2 cellular contexts compared by ENCODE assay signal in the genomic region with DNA sequence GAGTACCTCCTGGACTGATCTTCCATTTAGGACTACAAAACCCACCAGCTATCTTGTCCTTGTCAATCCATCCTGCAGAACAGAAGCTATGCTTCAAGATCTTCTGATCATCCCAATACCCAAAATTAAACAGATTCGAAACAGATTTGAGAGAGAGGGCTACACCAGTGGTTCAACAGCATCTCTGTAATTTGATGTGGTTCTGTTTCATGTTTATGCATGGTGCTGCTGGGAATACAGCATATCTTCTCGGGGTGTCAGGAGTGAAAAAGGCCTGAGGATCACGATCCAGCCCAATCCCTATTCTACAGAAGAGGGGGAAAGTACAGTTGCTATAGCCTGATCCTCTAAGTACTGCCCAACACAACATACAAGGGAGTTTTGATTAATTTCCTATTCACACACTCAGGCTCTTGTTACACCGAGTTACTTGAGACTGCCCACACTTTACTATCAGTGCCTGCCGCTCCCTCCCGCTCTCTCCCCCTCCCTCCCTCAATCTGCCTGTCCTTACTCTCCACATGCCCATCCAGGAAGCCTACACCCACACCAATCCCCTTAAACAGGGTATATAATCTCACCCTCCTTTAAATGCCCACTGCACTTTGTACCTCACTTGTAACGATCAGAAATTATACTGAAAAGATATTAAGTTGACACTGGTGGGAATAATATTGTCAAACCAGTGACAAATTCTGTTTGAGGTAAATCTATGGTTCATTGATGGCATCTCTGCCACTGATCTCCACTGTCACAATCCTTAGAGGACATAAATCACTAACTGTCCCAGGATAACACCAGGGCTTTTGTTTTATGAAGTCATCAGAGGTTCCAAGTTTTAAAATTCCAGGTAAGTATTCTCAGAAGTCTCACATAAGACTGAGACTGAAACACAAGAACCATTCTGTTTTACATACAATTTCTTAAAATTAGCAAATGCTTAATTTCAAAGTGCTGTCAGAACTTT.
TF ChIP-seq lines count a peak whose summit lies in the region.

No MANE protein-coding gene starts in this region.

TF ChIP-seq in HepG2, 621 proteins besides CTCF, POLR2A, EP300 and RAD21 (continues in another document):
- no peak for TF ChIP-seq KDM2A (CRISPR knock-in tag; IDR thresholded peaks at IDR 0.05; ENCODE audit: borderline replicate concordance, low read depth)
- TF ChIP-seq ZSCAN22 (CRISPR knock-in tag; IDR thresholded peaks at IDR 0.05): no peak
- TF ChIP-seq GABPB1 (CRISPR knock-in tag; IDR thresholded peaks at IDR 0.05): no peak
- no peak for TF ChIP-seq MXD1 (CRISPR knock-in tag; IDR thresholded peaks at IDR 0.05)
- TF ChIP-seq SCMH1 (CRISPR knock-in tag; IDR thresholded peaks at IDR 0.05; ENCODE audit: borderline replicate concordance): no peak
- no peak for TF ChIP-seq ZNF678 (CRISPR knock-in tag; IDR thresholded peaks at IDR 0.05)
- TF ChIP-seq ZNF790 (CRISPR knock-in tag; IDR thresholded peaks at IDR 0.05; ENCODE audit: borderline replicate concordance): no peak
- TF ChIP-seq ZNF253 (CRISPR knock-in tag; IDR thresholded peaks at IDR 0.05; ENCODE audit: borderline replicate concordance): no peak
- TF ChIP-seq, protein P1, sequence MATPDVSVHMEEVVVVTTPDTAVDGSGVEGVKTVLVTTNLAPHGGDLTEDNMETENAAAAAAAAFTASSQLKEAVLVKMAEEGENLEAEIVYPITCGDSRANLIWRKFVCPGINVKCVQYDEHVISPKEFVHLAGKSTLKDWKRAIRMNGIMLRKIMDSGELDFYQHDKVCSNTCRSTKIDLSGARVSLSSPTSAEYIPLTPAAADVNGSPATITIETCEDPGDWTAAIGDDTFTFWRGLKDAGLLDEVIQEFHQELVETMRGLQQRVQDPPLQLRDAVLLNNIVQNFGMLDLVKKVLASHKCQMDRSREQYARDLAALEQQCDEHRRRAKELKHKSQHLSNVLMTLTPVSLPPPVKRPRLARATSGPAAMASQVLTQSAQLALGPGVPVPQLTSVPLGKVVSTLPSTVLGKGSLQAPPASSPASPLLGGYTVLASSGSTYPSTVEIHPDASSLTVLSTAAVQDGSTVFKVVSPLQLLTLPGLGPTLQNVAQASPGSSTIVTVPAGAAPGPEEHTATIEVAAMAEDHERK (CRISPR knock-in tag; IDR thresholded peaks at IDR 0.05; ENCODE audit: low read depth): no peak
- TF ChIP-seq, protein P2, sequence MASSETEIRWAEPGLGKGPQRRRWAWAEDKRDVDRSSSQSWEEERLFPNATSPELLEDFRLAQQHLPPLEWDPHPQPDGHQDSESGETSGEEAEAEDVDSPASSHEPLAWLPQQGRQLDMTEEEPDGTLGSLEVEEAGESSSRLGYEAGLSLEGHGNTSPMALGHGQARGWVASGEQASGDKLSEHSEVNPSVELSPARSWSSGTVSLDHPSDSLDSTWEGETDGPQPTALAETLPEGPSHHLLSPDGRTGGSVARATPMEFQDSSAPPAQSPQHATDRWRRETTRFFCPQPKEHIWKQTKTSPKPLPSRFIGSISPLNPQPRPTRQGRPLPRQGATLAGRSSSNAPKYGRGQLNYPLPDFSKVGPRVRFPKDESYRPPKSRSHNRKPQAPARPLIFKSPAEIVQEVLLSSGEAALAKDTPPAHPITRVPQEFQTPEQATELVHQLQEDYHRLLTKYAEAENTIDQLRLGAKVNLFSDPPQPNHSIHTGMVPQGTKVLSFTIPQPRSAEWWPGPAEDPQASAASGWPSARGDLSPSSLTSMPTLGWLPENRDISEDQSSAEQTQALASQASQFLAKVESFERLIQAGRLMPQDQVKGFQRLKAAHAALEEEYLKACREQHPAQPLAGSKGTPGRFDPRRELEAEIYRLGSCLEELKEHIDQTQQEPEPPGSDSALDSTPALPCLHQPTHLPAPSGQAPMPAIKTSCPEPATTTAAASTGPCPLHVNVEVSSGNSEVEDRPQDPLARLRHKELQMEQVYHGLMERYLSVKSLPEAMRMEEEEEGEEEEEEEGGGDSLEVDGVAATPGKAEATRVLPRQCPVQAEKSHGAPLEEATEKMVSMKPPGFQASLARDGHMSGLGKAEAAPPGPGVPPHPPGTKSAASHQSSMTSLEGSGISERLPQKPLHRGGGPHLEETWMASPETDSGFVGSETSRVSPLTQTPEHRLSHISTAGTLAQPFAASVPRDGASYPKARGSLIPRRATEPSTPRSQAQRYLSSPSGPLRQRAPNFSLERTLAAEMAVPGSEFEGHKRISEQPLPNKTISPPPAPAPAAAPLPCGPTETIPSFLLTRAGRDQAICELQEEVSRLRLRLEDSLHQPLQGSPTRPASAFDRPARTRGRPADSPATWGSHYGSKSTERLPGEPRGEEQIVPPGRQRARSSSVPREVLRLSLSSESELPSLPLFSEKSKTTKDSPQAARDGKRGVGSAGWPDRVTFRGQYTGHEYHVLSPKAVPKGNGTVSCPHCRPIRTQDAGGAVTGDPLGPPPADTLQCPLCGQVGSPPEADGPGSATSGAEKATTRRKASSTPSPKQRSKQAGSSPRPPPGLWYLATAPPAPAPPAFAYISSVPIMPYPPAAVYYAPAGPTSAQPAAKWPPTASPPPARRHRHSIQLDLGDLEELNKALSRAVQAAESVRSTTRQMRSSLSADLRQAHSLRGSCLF (CRISPR knock-in tag; IDR thresholded peaks at IDR 0.05; ENCODE audit: borderline replicate concordance): no peak
- TF ChIP-seq, protein P3, sequence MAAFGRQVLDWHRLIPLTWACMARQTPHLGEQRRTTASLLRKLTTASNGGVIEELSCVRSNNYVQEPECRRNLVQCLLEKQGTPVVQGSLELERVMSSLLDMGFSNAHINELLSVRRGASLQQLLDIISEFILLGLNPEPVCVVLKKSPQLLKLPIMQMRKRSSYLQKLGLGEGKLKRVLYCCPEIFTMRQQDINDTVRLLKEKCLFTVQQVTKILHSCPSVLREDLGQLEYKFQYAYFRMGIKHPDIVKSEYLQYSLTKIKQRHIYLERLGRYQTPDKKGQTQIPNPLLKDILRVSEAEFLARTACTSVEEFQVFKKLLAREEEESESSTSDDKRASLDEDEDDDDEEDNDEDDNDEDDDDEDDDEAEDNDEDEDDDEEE (CRISPR knock-in tag; IDR thresholded peaks at IDR 0.05): no peak
- TF ChIP-seq, protein P4, sequence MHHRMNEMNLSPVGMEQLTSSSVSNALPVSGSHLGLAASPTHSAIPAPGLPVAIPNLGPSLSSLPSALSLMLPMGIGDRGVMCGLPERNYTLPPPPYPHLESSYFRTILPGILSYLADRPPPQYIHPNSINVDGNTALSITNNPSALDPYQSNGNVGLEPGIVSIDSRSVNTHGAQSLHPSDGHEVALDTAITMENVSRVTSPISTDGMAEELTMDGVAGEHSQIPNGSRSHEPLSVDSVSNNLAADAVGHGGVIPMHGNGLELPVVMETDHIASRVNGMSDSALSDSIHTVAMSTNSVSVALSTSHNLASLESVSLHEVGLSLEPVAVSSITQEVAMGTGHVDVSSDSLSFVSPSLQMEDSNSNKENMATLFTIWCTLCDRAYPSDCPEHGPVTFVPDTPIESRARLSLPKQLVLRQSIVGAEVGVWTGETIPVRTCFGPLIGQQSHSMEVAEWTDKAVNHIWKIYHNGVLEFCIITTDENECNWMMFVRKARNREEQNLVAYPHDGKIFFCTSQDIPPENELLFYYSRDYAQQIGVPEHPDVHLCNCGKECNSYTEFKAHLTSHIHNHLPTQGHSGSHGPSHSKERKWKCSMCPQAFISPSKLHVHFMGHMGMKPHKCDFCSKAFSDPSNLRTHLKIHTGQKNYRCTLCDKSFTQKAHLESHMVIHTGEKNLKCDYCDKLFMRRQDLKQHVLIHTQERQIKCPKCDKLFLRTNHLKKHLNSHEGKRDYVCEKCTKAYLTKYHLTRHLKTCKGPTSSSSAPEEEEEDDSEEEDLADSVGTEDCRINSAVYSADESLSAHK (CRISPR knock-in tag; IDR thresholded peaks at IDR 0.05; ENCODE audit: borderline replicate concordance): no peak

TF ChIP-seq in GM12878, 131 proteins besides CTCF, POLR2A, EP300 and RAD21:
- TF ChIP-seq FOXM1 (IDR thresholded peaks at IDR 0.05; ENCODE audit: low read depth, low read length) (no peak), BACH1 (IDR thresholded peaks at IDR 0.05; ENCODE audit: borderline replicate concordance) (no peak), POLR2AphosphoS5 (IDR thresholded peaks at IDR 0.05; ENCODE audit: low read length) (no peak), ESRRA (IDR thresholded peaks at IDR 0.05; ENCODE audit: low read length) (no peak), TARDBP (IDR thresholded peaks at IDR 0.05; ENCODE audit: borderline replicate concordance) (no peak), ATF3 (IDR thresholded peaks at IDR 0.05; ENCODE audit: borderline replicate concordance, extremely low read depth, low read depth, low read length) (no peak), MXI1 (IDR thresholded peaks at IDR 0.05; ENCODE audit: low read depth, low read length) (no peak), HDAC2 (IDR thresholded peaks at IDR 0.05) (no peak), ZBTB40 (IDR thresholded peaks at IDR 0.05; ENCODE audit: borderline replicate concordance) (no peak), EZH2 (IDR thresholded peaks at IDR 0.05; ENCODE audit: borderline replicate concordance, control insufficient read depth, low read depth, low read length) (no peak), RBBP5 (conservative IDR thresholded peaks at IDR 0.05) (no peak), HDGF (IDR thresholded peaks at IDR 0.05) (0 out of 2 replicates have a peak, but pooled peaks have one; percentile 41), SRF (IDR thresholded peaks at IDR 0.05; ENCODE audit: low read depth in 2 of 2, low read length in 2 of 2) (no peak), MLLT1 (IDR thresholded peaks at IDR 0.05) (peak; percentile 93), IKZF2 (IDR thresholded peaks at IDR 0.05) (no peak), TCF7 (IDR thresholded peaks at IDR 0.05; ENCODE audit: borderline replicate concordance) (no peak)
- TF ChIP-seq, protein P5, sequence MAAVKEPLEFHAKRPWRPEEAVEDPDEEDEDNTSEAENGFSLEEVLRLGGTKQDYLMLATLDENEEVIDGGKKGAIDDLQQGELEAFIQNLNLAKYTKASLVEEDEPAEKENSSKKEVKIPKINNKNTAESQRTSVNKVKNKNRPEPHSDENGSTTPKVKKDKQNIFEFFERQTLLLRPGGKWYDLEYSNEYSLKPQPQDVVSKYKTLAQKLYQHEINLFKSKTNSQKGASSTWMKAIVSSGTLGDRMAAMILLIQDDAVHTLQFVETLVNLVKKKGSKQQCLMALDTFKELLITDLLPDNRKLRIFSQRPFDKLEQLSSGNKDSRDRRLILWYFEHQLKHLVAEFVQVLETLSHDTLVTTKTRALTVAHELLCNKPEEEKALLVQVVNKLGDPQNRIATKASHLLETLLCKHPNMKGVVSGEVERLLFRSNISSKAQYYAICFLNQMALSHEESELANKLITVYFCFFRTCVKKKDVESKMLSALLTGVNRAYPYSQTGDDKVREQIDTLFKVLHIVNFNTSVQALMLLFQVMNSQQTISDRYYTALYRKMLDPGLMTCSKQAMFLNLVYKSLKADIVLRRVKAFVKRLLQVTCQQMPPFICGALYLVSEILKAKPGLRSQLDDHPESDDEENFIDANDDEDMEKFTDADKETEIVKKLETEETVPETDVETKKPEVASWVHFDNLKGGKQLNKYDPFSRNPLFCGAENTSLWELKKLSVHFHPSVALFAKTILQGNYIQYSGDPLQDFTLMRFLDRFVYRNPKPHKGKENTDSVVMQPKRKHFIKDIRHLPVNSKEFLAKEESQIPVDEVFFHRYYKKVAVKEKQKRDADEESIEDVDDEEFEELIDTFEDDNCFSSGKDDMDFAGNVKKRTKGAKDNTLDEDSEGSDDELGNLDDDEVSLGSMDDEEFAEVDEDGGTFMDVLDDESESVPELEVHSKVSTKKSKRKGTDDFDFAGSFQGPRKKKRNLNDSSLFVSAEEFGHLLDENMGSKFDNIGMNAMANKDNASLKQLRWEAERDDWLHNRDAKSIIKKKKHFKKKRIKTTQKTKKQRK (IDR thresholded peaks at IDR 0.05; ENCODE audit: low read depth, low read length): no peak
TF ChIP-seq in GM12878: peak in this region for 2.
